Comparison of ENCODE assay signal across 9 cellular contexts in genomic region chr3:98952404-98952803, GRCh38.
"Had no signal": no experiment of that assay in that cellular context is flagged by ENCODE, and none has a peak within 500 bp of the region (broad histone marks: within the 10 kb centered on the region; RNA-seq: fewer than 3 reads in every experiment).

No MANE protein-coding gene starts in this region.

- H3K9me3 Mint-ChIP-seq: activated CD4-positive, alpha-beta memory T cell treated with anti-CD3 and anti-CD28 coated beads, Interleukin-2, amount 10 ng/mL, durations not matched to agents 7 days and 5 days; activated naive CD8-positive, alpha-beta T cell treated with anti-CD3 and anti-CD28 coated beads, Interleukin-2, amount 10 ng/mL, durations not matched to agents 7 days and 5 days had no signal

- H3K4me3 Mint-ChIP-seq: activated CD4-positive, alpha-beta memory T cell treated with anti-CD3 and anti-CD28 coated beads, Interleukin-2, amount 10 ng/mL, durations not matched to agents 7 days and 5 days; activated naive CD8-positive, alpha-beta T cell treated with anti-CD3 and anti-CD28 coated beads, Interleukin-2, amount 10 ng/mL, durations not matched to agents 7 days and 5 days; activated T-cell treated with anti-CD3 and anti-CD28 coated beads, Interleukin-2, amount 50 U/mL, for 72 hours had no signal

- H3K9me3 ChIP-seq: thyroid gland had no signal

- H3K27me3 ChIP-seq: thyroid gland had no signal

- H3K4me1 ChIP-seq: thyroid gland had no signal

- H3K4me3 ChIP-seq: dorsolateral prefrontal cortex, thyroid gland had no signal

- FAIRE-seq: small intestine had no signal

- H3K4me1 Mint-ChIP-seq: activated CD4-positive, alpha-beta memory T cell treated with anti-CD3 and anti-CD28 coated beads, Interleukin-2, amount 10 ng/mL, durations not matched to agents 7 days and 5 days; activated naive CD8-positive, alpha-beta T cell treated with anti-CD3 and anti-CD28 coated beads, Interleukin-2, amount 10 ng/mL, durations not matched to agents 7 days and 5 days had no signal

- H3K27ac Mint-ChIP-seq: activated CD4-positive, alpha-beta memory T cell treated with anti-CD3 and anti-CD28 coated beads, Interleukin-2, amount 10 ng/mL, durations not matched to agents 7 days and 5 days; activated naive CD8-positive, alpha-beta T cell treated with anti-CD3 and anti-CD28 coated beads, Interleukin-2, amount 10 ng/mL, durations not matched to agents 7 days and 5 days; activated T-cell treated with anti-CD3 and anti-CD28 coated beads, Interleukin-2, amount 50 U/mL, for 72 hours had no signal

- ATAC-seq: activated T-cell treated with anti-CD3 and anti-CD28 coated beads, Interleukin-2, amount 50 U/mL, for 72 hours; right cardiac atrium had no signal

- H3K27ac ChIP-seq: dorsolateral prefrontal cortex, thyroid gland had no signal

- DNase-seq: activated CD4-positive, alpha-beta memory T cell treated with anti-CD3 and anti-CD28 coated beads, Interleukin-2, amount 10 ng/mL, durations not matched to agents 7 days and 5 days; activated naive CD8-positive, alpha-beta T cell treated with anti-CD3 and anti-CD28 coated beads, Interleukin-2, amount 10 ng/mL, durations not matched to agents 7 days and 5 days; activated T-cell treated with anti-CD3 and anti-CD28 coated beads, Interleukin-2, amount 50 U/mL, for 72 hours; aorta; dorsolateral prefrontal cortex; hypothalamus; right cardiac atrium; small intestine; thyroid gland had no signal

- H3K36me3 Mint-ChIP-seq: activated naive CD8-positive, alpha-beta T cell treated with anti-CD3 and anti-CD28 coated beads, Interleukin-2, amount 10 ng/mL, durations not matched to agents 7 days and 5 days had no signal

- H3K36me3 ChIP-seq: thyroid gland had no signal
